ENCODE assay signal across 2 cellular contexts in the genomic region with DNA sequence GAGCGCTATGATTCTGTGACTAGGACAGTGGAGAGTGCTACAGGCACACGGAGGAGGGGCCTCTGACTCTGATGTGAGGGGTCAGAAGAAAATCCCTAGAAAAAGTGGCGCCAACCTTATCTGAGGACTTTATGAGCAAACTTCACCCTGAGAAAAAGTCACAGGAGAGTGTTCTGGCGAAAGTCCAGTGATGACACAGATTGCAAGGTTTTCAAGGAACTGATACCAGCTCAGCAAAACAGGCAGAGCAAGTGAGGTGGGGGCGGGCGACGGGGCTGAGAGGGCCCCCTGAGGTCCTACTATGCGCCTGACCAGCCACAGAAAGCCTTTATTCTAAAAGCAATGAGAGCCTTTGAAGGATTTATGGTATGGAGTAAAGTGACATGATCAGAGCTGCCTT.
TF ChIP-seq lines count a peak whose summit lies in the region.

No MANE protein-coding gene starts in this region.

TF ChIP-seq in HCT116, 20 proteins besides CTCF, POLR2A, EP300 and RAD21 (continued from another document):
- 0 out of 2 replicates have a peak, but pooled peaks have one; percentile 37 for TF ChIP-seq FOSL1 (IDR thresholded peaks at IDR 0.05; ENCODE audit: low read depth)
- no peak for TF ChIP-seq EZH2 (IDR thresholded peaks at IDR 0.05)
- TF ChIP-seq SIN3A (IDR thresholded peaks at IDR 0.05; ENCODE audit: low read depth) = no peak
- TF ChIP-seq, protein P1, sequence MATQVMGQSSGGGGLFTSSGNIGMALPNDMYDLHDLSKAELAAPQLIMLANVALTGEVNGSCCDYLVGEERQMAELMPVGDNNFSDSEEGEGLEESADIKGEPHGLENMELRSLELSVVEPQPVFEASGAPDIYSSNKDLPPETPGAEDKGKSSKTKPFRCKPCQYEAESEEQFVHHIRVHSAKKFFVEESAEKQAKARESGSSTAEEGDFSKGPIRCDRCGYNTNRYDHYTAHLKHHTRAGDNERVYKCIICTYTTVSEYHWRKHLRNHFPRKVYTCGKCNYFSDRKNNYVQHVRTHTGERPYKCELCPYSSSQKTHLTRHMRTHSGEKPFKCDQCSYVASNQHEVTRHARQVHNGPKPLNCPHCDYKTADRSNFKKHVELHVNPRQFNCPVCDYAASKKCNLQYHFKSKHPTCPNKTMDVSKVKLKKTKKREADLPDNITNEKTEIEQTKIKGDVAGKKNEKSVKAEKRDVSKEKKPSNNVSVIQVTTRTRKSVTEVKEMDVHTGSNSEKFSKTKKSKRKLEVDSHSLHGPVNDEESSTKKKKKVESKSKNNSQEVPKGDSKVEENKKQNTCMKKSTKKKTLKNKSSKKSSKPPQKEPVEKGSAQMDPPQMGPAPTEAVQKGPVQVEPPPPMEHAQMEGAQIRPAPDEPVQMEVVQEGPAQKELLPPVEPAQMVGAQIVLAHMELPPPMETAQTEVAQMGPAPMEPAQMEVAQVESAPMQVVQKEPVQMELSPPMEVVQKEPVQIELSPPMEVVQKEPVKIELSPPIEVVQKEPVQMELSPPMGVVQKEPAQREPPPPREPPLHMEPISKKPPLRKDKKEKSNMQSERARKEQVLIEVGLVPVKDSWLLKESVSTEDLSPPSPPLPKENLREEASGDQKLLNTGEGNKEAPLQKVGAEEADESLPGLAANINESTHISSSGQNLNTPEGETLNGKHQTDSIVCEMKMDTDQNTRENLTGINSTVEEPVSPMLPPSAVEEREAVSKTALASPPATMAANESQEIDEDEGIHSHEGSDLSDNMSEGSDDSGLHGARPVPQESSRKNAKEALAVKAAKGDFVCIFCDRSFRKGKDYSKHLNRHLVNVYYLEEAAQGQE (IDR thresholded peaks at IDR 0.05; ENCODE audit: low read depth) = no peak
- TF ChIP-seq ZNF274 (IDR thresholded peaks at IDR 0.05; ENCODE audit: low read depth, low read length) = no peak
- TF ChIP-seq EGR1 (IDR thresholded peaks at IDR 0.05; ENCODE audit: low read depth) = peak; percentile 48; the same call in 1 of the 2 replicates
- TF ChIP-seq ZFX (IDR thresholded peaks at IDR 0.05) = no peak
- TF ChIP-seq TCF7L2 (IDR thresholded peaks at IDR 0.05; ENCODE audit: borderline replicate concordance, extremely low read depth, insufficient read depth, insufficient read length) = no peak

TF ChIP-seq in WTC11, 78 proteins besides CTCF, POLR2A, EP300 and RAD21 (continued from another document):
- TF ChIP-seq, protein P2, sequence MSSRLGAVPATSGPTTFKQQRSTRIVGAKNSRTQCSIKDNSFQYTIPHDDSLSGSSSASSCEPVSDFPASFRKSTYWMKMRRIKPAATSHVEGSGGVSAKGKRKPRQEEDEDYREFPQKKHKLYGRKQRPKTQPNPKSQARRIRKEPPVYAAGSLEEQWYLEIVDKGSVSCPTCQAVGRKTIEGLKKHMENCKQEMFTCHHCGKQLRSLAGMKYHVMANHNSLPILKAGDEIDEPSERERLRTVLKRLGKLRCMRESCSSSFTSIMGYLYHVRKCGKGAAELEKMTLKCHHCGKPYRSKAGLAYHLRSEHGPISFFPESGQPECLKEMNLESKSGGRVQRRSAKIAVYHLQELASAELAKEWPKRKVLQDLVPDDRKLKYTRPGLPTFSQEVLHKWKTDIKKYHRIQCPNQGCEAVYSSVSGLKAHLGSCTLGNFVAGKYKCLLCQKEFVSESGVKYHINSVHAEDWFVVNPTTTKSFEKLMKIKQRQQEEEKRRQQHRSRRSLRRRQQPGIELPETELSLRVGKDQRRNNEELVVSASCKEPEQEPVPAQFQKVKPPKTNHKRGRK (CRISPR knock-in tag; IDR thresholded peaks at IDR 0.05; ENCODE audit: borderline replicate concordance) = no peak
